In the genomic region with DNA sequence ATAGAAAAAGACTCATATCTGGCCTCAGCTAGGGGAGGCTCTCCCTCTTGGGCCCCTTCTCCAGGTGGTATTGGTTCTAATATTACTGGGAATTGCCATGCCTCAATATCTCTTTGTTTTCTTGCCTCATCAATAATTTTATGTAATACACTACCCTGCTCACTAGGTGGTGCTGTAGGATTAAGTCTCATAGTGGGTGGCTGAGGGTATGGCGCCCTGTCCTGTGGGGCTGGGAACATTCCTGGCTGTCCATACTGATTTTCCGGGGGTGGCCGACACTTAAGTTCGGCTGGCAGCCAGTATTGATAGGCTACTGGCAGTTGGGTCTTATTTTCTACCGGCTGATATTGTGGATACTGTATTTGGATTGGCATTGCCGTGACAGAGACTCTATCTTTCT, we compare ENCODE assay signal across 8 cellular contexts. TPM values are rescaled to one million over a fixed set of nuclear protein-coding genes. Genes with fewer than 3 reads are reported as not detected.
A peak's percentile ranks its signal among the peaks of the same experiment; 100 is the strongest.
DNase-seq lines count a peak whose midpoint lies in the region; ATAC-seq and TF ChIP-seq lines count a peak whose summit lies in the region.

No MANE protein-coding gene starts in this region.

- WGBS in stomach, 5 donors: 77 to 95% (median 90%) methylated on average over 6 of the region's 6 CpGs
- 76 to 84% methylated on average over 6 of the region's 6 CpGs for WGBS in aorta, 2 donors

- peak; percentile 7 for DNase-seq in stimulated activated CD4-positive, alpha-beta T cell treated with anti-CD3 and anti-CD28 coated beads, Interleukin-15, amount 100 ng/mL, for 24 hours
- no peak for DNase-seq in stimulated activated CD4-positive, alpha-beta T cell treated with anti-CD3 and anti-CD28 coated beads, Interleukin-2, amount 100 ng/mL, for 48 hours
- DNase-seq in NCI-H748 treated with DMSO at 0.1 percent for 48 hours (lab: John Stamatoyannopoulos, UW) (peak; percentile 10), erythroblast (lab: John Stamatoyannopoulos, UW) (peak; percentile 40 to 63), stomach (no peak), aorta (no peak)

- intact Hi-C loops in stomach (cut with DNase I; ENCODE audit: low total_unique reads) (no loop called here), aorta (cut with DNase I) (no loop called here)

- peaks cover 19 to 31% (median 25%) of the 10 kb centered on the region in 4 donors for H3K9me3 ChIP-seq in stomach
- H3K9me3 ChIP-seq in aorta (ENCODE audit: control insufficient read depth, low read length): peaks cover 7% of the 10 kb centered on the region

- H3K27me3 ChIP-seq in stomach: no peaks in the 10 kb centered on the region
- H3K27me3 ChIP-seq in aorta (ENCODE audit: control insufficient read depth in 1 of 2, insufficient read depth in 2 of 2, low read length in 1 of 2): no peaks in the 10 kb centered on the region

- H3K4me3 ChIP-seq in stomach (no peak overlapping the region), aorta (ENCODE audit: low read length in 2 of 2) (no peak overlapping the region)

- H3K4me1 ChIP-seq in stomach (no peaks in the 10 kb centered on the region), aorta (ENCODE audit: control insufficient read depth in 1 of 2, insufficient read depth in 2 of 2, low read length in 2 of 2) (no peaks in the 10 kb centered on the region)

- no peak overlapping the region for H3K27ac ChIP-seq in stomach
- H3K27ac ChIP-seq in aorta (ENCODE audit: low read depth in 1 of 2, low read length in 2 of 2): no peak overlapping the region

- peak in 1 of 7 experiments; percentile 8 for TF ChIP-seq CTCF in stomach (IDR thresholded peaks at IDR 0.05)

- ATAC-seq in HG03432 (IDR thresholded peaks at IDR 0.05; ENCODE audit: unreplicated experiment): no peak
- no peak for ATAC-seq in GM18867 (IDR thresholded peaks at IDR 0.05; ENCODE audit: unreplicated experiment)
- no peak for ATAC-seq in aorta (ENCODE audit: low FRiP score)

- TF ChIP-seq EP300 in stomach (IDR thresholded peaks at IDR 0.05): no peak

- no peak for TF ChIP-seq POLR2A in erythroblast (IDR thresholded peaks at IDR 0.05; ENCODE audit: low read length)
- no peak for TF ChIP-seq POLR2A in stomach (IDR thresholded peaks at IDR 0.05)

- H3K36me3 ChIP-seq in stomach (peaks cover 36 to 100% (median 98%) of the 10 kb centered on the region in 4 donors), aorta (ENCODE audit: control insufficient read depth in 1 of 2, insufficient read depth in 2 of 2, low read length in 1 of 2) (peaks cover 3 to 13% of the 10 kb centered on the region in 2 donors)

RNA-seq across cellular contexts. Expression of a gene that starts 9.0 kb away (rescaled TPM):
- 1 to 10 TPM in 2 of 5 donors, under 1 TPM in 1, not detected in 2; 0.58 to 5.7 (median 4.4) TPM for total RNA-seq in stomach
- not detected for polyA plus RNA-seq in stomach
- 1 to 10 TPM; 3.1 to 5.2 TPM for total RNA-seq in aorta
- under 1 TPM in 1 of 2 donors, not detected in 1; 0.15 TPM for polyA plus RNA-seq in aorta

RNA-seq across cellular contexts. Expression of a gene that starts 16.8 kb away (rescaled TPM):
- 100 to 1,000 TPM in 1 of 5 donors, 10 to 100 TPM in 4; 17.4 to 145 (median 59.8) TPM for total RNA-seq in stomach
- 100 to 1,000 TPM; 169 to 207 (median 198) TPM for polyA plus RNA-seq in stomach
- 10 to 100 TPM; 72.1 to 77.0 TPM for total RNA-seq in aorta
- 100 to 1,000 TPM; 157 to 162 TPM for polyA plus RNA-seq in aorta

RNA-seq across cellular contexts. Expression of a gene that starts 21.5 kb away (rescaled TPM):
- total RNA-seq in stomach (1 to 10 TPM in 3 of 5 donors, under 1 TPM in 1, not detected in 1; 0.58 to 3.7 (median 1.2) TPM), aorta (1 to 10 TPM; 1.6 to 4.5 TPM)
- polyA plus RNA-seq in stomach (under 1 TPM in 1 of 3 donors, not detected in 2; 0.23 TPM), aorta (under 1 TPM in 1 of 2 donors, not detected in 1; 0.15 TPM)

RNA-seq across cellular contexts. Expression of a gene that starts 35.1 kb away (rescaled TPM):
- 10 to 100 TPM in 1 of 5 donors, 1 to 10 TPM in 3, not detected in 1; 4.4 to 45.5 (median 9.0) TPM for total RNA-seq in stomach
- polyA plus RNA-seq in stomach: 1 to 10 TPM in 1 of 3 donors, under 1 TPM in 1, not detected in 1; 0.92 to 1.1 TPM
- total RNA-seq in aorta: 1 to 10 TPM; 1.7 to 5.0 TPM
- under 1 TPM in 1 of 2 donors, not detected in 1; 0.18 TPM for polyA plus RNA-seq in aorta

RNA-seq across cellular contexts. Expression of a gene that starts 46.8 kb away (rescaled TPM):
- under 1 TPM in 1 of 5 donors, not detected in 4; 0.37 TPM for total RNA-seq in stomach
- polyA plus RNA-seq in stomach: not detected
- under 1 TPM in 1 of 2 donors, not detected in 1; 0.12 TPM for total RNA-seq in aorta
- not detected for polyA plus RNA-seq in aorta

Comparison
In these comparisons a context has a peak if more than half of its experiments do, and no peak if none do; other contexts are left out.
1. DNase-seq: peak in stimulated activated CD4-positive, alpha-beta T cell treated with anti-CD3 and anti-CD28 coated beads, Interleukin-15, amount 100 ng/mL, for 24 hours (single experiment), NCI-H748 treated with DMSO at 0.1 percent for 48 hours (single experiment) and erythroblast (2 of 2); none in stimulated activated CD4-positive, alpha-beta T cell treated with anti-CD3 and anti-CD28 coated beads, Interleukin-2, amount 100 ng/mL, for 48 hours (0 of 2), stomach (single experiment) and aorta (0 of 2).